In the genomic region with DNA sequence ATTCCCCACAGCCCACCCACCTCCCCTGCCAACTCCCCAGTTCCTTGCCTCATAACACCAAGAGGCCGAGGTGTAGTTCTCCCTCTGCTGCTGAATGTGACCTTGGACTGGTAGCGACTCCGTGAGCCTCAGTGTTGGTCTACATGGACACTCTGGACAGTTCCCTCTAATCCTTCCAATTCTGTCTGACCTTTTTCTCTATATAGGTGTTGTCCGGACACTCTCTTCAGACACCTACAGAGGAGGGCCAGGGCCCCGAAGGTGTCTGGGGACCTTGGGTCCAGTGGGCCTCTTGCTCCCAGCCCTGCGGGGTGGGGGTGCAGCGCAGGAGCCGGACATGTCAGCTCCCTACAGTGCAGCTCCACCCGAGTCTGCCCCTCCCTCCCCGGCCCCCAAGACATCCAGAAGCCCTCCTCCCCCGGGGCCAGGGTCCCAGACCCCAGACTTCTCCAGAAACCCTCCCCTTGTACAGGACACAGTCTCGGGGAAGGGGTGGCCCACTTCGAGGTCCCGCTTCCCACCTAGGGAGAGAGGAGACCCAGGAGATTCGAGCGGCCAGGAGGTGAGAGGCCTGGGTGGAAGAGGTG, we compare ENCODE assay signal across 13 cellular contexts. TPM values are rescaled to one million over a fixed set of nuclear protein-coding genes. Genes with fewer than 3 reads are reported as not detected.
A peak's percentile ranks its signal among the peaks of the same experiment; 100 is the strongest.
DNase-seq lines count a peak whose midpoint lies in the region; ATAC-seq and TF ChIP-seq lines count a peak whose summit lies in the region.
"Had no signal": no experiment of that assay in that cellular context is flagged by ENCODE, and none has a peak within 500 bp of the region (broad histone marks: within the 10 kb centered on the region; RNA-seq: fewer than 3 reads in every experiment).

No MANE protein-coding gene starts in this region.

- no peak for TF ChIP-seq CTCF in AG04450 (IDR thresholded peaks at IDR 0.05; ENCODE audit: low read depth, low read length)
- no peak for TF ChIP-seq CTCF in gastroesophageal sphincter (IDR thresholded peaks at IDR 0.05)

- CTCF ChIA-PET in AG04450 (lab: Charles Lee) = interaction anchor here (1.6 to 7.2 kb wide), 2 partner anchors 8 to 20 kb away, joined by 5 to 64 read pairs; no protein-coding TSS in a partner anchor

- peaks cover 33% of the 10 kb centered on the region for H3K4me1 ChIP-seq in NT2/D1 (ENCODE audit: insufficient read depth, insufficient read length)
- peaks cover 0 to 74% (median 22%) of the 10 kb centered on the region in 3 donors for H3K4me1 ChIP-seq in gastroesophageal sphincter

- ATAC-seq in gastroesophageal sphincter (no peak), GM19467 (IDR thresholded peaks at IDR 0.05; ENCODE audit: unreplicated experiment) (no peak)

- intact Hi-C loops in posterior vena cava (cut with DNase I) = loop anchor here in 1 of 2 donors (10.0 kb wide), 1 partner anchor 88 kb away; no protein-coding TSS in a partner anchor

- no peak for TF ChIP-seq POLR2A in gastroesophageal sphincter (IDR thresholded peaks at IDR 0.05)

- POLR2A ChIA-PET in AG04450 (lab: Yijun Ruan, JAX) = interaction anchor here (0.6 to 1.4 kb wide), 3 partner anchors 8 to 189 kb away, joined by 3 to 4 read pairs (median 4); a partner anchor contains a TSS

- H3K9me3 ChIP-seq in AG04450 (ENCODE audit: control insufficient read depth, insufficient read depth, low read length) (no peaks in the 10 kb centered on the region; the same call in 1 of the 2 replicates), NT2/D1 (ENCODE audit: insufficient read depth, low read length) (no peaks in the 10 kb centered on the region), gastroesophageal sphincter (no peaks in the 10 kb centered on the region)

- H3K36me3 ChIP-seq in NT2/D1 (ENCODE audit: insufficient read depth, insufficient read length, low read length) (peaks cover 59% of the 10 kb centered on the region), gastroesophageal sphincter (peaks cover 0 to 38% of the 10 kb centered on the region in 2 donors)

- H3K27me3 ChIP-seq in AG04450 (ENCODE audit: control insufficient read depth, insufficient read depth, low read length) = no peaks in the 10 kb centered on the region
- no peaks in the 10 kb centered on the region for H3K27me3 ChIP-seq in NT2/D1 (ENCODE audit: insufficient read depth, insufficient read length)
- H3K27me3 ChIP-seq in gastroesophageal sphincter = no peaks in the 10 kb centered on the region

- DNase-seq in AG04450 (ENCODE audit: low read depth, low spot score) = no peak
- no peak for DNase-seq in NT2/D1 (ENCODE audit: low read depth, low spot score)
- DNase-seq in posterior vena cava (ENCODE audit: low spot score) = peak; percentile 83
- DNase-seq in NCI-H2196 (lab: John Stamatoyannopoulos, UW; ENCODE audit: unreplicated experiment) = no peak
- no peak for DNase-seq in NCI-H128 (lab: John Stamatoyannopoulos, UW; ENCODE audit: unreplicated experiment)
- no peak for DNase-seq in NCI-H2171 (lab: John Stamatoyannopoulos, UW)
- DNase-seq: effector CD4-positive, alpha-beta T cell; NCI-H69; small intestine had no signal

- H3K27ac ChIP-seq in AG04450 (ENCODE audit: low read depth, low read length) = peak overlapping the region; percentile 73
- H3K27ac ChIP-seq in gastroesophageal sphincter = peak overlapping the region; percentile 40 to 98 (median 94)

- no peak for TF ChIP-seq EP300 in gastroesophageal sphincter (IDR thresholded peaks at IDR 0.05)

- no peak overlapping the region for H3K4me3 ChIP-seq in AG04450 (ENCODE audit: low read depth, low read length)
- no peak overlapping the region for H3K4me3 ChIP-seq in NT2/D1 (ENCODE audit: insufficient read length, low read depth)
- no peak overlapping the region for H3K4me3 ChIP-seq in gastroesophageal sphincter

- peak overlapping the region; percentile 32 for H3K9ac ChIP-seq in NT2/D1 (ENCODE audit: insufficient read length, low read depth)

- WGBS in gastroesophageal sphincter (ENCODE audit: low coverage in 1 of 2), 2 donors = 21 to 64% methylated on average over 3 to 6 of the region's 16 CpGs

RNA-seq across cellular contexts. Expression of a gene that starts 3.6 kb away (rescaled TPM):
- 4.2 and 4.9 TPM in 2 replicates for polyA plus RNA-seq in AG04450 (2011; rRNA removed)
- polyA minus RNA-seq in AG04450 (2011; rRNA and poly(A)+ RNA removed) = 3.0 and 3.8 TPM in 2 replicates
- total RNA-seq in gastroesophageal sphincter (10 to 100 TPM; 27.1 to 66.5 (median 36.3) TPM), posterior vena cava (10 to 100 TPM; 79.6 to 99.6 TPM)

RNA-seq across cellular contexts. Expression of a gene that starts 26.6 kb away (rescaled TPM):
- 107 and 138 TPM in 2 replicates for polyA plus RNA-seq in AG04450 (2011; rRNA removed)
- polyA minus RNA-seq in AG04450 (2011; rRNA and poly(A)+ RNA removed) = 160 and 170 TPM in 2 replicates
- 100 to 1,000 TPM; 212 to 353 (median 317) TPM for total RNA-seq in gastroesophageal sphincter
- 100 to 1,000 TPM; 210 to 267 TPM for total RNA-seq in posterior vena cava

RNA-seq across cellular contexts. Expression of a gene that starts 37.2 kb away (rescaled TPM):
- not detected in 2 replicates for polyA plus RNA-seq in AG04450 (2011; rRNA removed)
- not detected in 2 replicates for polyA minus RNA-seq in AG04450 (2011; rRNA and poly(A)+ RNA removed)
- total RNA-seq in gastroesophageal sphincter (not detected), posterior vena cava (not detected)
- total RNA-seq: T-helper 2 cell treated with Interferon-gamma antibody and Interleukin-4, amounts not matched to agents 100 ng/mL and 5 ng/mL, for 36 hours had no signal

RNA-seq across cellular contexts. Expression of a gene that starts 44.9 kb away (rescaled TPM):
- polyA plus RNA-seq in AG04450 (2011; rRNA removed) = 122 and 163 TPM in 2 replicates
- polyA minus RNA-seq in AG04450 (2011; rRNA and poly(A)+ RNA removed) = 55.8 and 69.9 TPM in 2 replicates
- total RNA-seq in gastroesophageal sphincter = 10 to 100 TPM; 12.6 to 29.7 (median 19.4) TPM
- 10 to 100 TPM; 51.9 to 78.0 TPM for total RNA-seq in posterior vena cava
- polyA plus RNA-seq: CD4-positive, alpha-beta memory T cell had no signal
